In the genomic region with DNA sequence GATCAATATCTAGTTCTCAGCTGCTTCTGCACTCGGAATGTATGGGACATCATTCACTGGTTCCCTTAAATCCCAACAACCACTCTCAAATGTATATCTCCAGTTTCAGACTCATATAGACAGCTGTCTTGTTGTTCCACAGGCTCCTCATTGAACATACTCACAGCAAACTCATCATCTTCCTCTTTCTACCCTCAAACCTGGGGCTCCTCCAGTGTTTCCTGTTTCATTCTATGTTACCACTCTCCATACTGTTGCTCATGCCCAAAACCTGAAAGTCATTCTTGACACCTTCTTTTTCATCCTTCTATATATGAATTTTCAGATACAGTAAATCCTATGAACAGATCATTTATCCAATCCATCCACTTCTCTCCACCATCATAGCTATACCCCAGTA, we compare ENCODE assay signal across 17 cellular contexts. TPM values are rescaled to one million over a fixed set of nuclear protein-coding genes. Genes with fewer than 3 reads are reported as not detected.
A peak's percentile ranks its signal among the peaks of the same experiment; 100 is the strongest.
DNase-seq lines count a peak whose midpoint lies in the region; ATAC-seq lines count a peak whose summit lies in the region.
"Had no signal": no experiment of that assay in that cellular context is flagged by ENCODE, and none has a peak within 500 bp of the region (broad histone marks: within the 10 kb centered on the region; RNA-seq: fewer than 3 reads in every experiment).

No MANE protein-coding gene starts in this region.

- H3K4me1 Mint-ChIP-seq in stimulated activated naive CD8-positive, alpha-beta T cell treated with anti-CD3 and anti-CD28 coated beads, Interleukin-15, Interleukin-2, amounts not matched to agents 100 ng/mL and 50 ng/mL, for 24 hours (ENCODE audit: low read depth) = peaks cover 32% of the 10 kb centered on the region
- peaks cover 29% of the 10 kb centered on the region for H3K4me1 Mint-ChIP-seq in stimulated activated naive CD8-positive, alpha-beta T cell treated with anti-CD3 and anti-CD28 coated beads, Interleukin-15, amount 100 ng/mL, for 72 hours
- peaks cover 12% of the 10 kb centered on the region for H3K4me1 Mint-ChIP-seq in activated T-helper 17 cell treated with anti-CD3 and anti-CD28 coated beads, Interleukin-2, amount 50 U/mL, for 72 hours
- H3K4me1 Mint-ChIP-seq: H9 had no signal

- H3K27ac Mint-ChIP-seq in stimulated activated naive CD8-positive, alpha-beta T cell treated with anti-CD3 and anti-CD28 coated beads, Interleukin-15, Interleukin-2, amounts not matched to agents 100 ng/mL and 50 ng/mL, for 24 hours = peak overlapping the region; percentile 14
- no peak overlapping the region for H3K27ac Mint-ChIP-seq in stimulated activated naive CD8-positive, alpha-beta T cell treated with anti-CD3 and anti-CD28 coated beads, Interleukin-15, amount 100 ng/mL, for 72 hours
- no peak overlapping the region for H3K27ac Mint-ChIP-seq in activated T-helper 17 cell treated with anti-CD3 and anti-CD28 coated beads, Interleukin-2, amount 50 U/mL, for 72 hours
- H3K27ac Mint-ChIP-seq: H9 had no signal

- peaks cover 18% of the 10 kb centered on the region for H3K9me3 Mint-ChIP-seq in stimulated activated naive CD8-positive, alpha-beta T cell treated with anti-CD3 and anti-CD28 coated beads, Interleukin-15, Interleukin-2, amounts not matched to agents 100 ng/mL and 50 ng/mL, for 24 hours
- H3K9me3 Mint-ChIP-seq in stimulated activated naive CD8-positive, alpha-beta T cell treated with anti-CD3 and anti-CD28 coated beads, Interleukin-15, amount 100 ng/mL, for 72 hours = peaks cover 14 to 22% of the 10 kb centered on the region in 2 donors
- H3K9me3 Mint-ChIP-seq in activated T-helper 17 cell treated with anti-CD3 and anti-CD28 coated beads, Interleukin-2, amount 50 U/mL, for 72 hours = peaks cover 11% of the 10 kb centered on the region

- no peak for DNase-seq in stimulated activated naive CD8-positive, alpha-beta T cell treated with anti-CD3 and anti-CD28 coated beads, Interleukin-15, amount 100 ng/mL, for 72 hours
- DNase-seq in MV-4-11 (lab: John Stamatoyannopoulos, UW) (peak; percentile 80), retina (no peak), NCI-H1417 (lab: John Stamatoyannopoulos, UW) (no peak)
- no peak for DNase-seq in activated CD4-positive, CD25-positive, alpha-beta regulatory T cell (lab: John Stamatoyannopoulos, UW)
- DNase-seq: DMS79; H9; IMR-90; Karpas-422; NCI-H1105; NCI-H1694; NCI-H510A; NCI-H748 treated with DMSO at 0.1 percent for 48 hours; NK-92 treated with Interleukin-12 subunit alpha and Interleukin-12 subunit beta, amount 100 ng/mL, for 24 hours had no signal

- H3K36me3 Mint-ChIP-seq in stimulated activated naive CD8-positive, alpha-beta T cell treated with anti-CD3 and anti-CD28 coated beads, Interleukin-15, Interleukin-2, amounts not matched to agents 100 ng/mL and 50 ng/mL, for 24 hours (ENCODE audit: low read depth) = peaks cover 20% of the 10 kb centered on the region
- no peaks in the 10 kb centered on the region for H3K36me3 Mint-ChIP-seq in activated T-helper 17 cell treated with anti-CD3 and anti-CD28 coated beads, Interleukin-2, amount 50 U/mL, for 72 hours (ENCODE audit: low read depth)

- H3K4me3 Mint-ChIP-seq in stimulated activated naive CD8-positive, alpha-beta T cell treated with anti-CD3 and anti-CD28 coated beads, Interleukin-15, Interleukin-2, amounts not matched to agents 100 ng/mL and 50 ng/mL, for 24 hours = no peak overlapping the region
- no peak overlapping the region for H3K4me3 Mint-ChIP-seq in stimulated activated naive CD8-positive, alpha-beta T cell treated with anti-CD3 and anti-CD28 coated beads, Interleukin-15, amount 100 ng/mL, for 72 hours
- no peak overlapping the region for H3K4me3 Mint-ChIP-seq in activated T-helper 17 cell treated with anti-CD3 and anti-CD28 coated beads, Interleukin-2, amount 50 U/mL, for 72 hours
- H3K4me3 Mint-ChIP-seq: H9 had no signal

- no peak for ATAC-seq in stimulated activated naive CD8-positive, alpha-beta T cell treated with anti-CD3 and anti-CD28 coated beads, Interleukin-15, amount 100 ng/mL, for 72 hours
- peak; percentile 70 for ATAC-seq in activated T-helper 17 cell treated with anti-CD3 and anti-CD28 coated beads, Interleukin-2, amount 50 U/mL, for 72 hours (replicated peaks)
- ATAC-seq in HG03439 (IDR thresholded peaks at IDR 0.05; ENCODE audit: unreplicated experiment) = no peak

- no peaks in the 10 kb centered on the region for H3K27me3 Mint-ChIP-seq in stimulated activated naive CD8-positive, alpha-beta T cell treated with anti-CD3 and anti-CD28 coated beads, Interleukin-15, Interleukin-2, amounts not matched to agents 100 ng/mL and 50 ng/mL, for 24 hours
- no peaks in the 10 kb centered on the region for H3K27me3 Mint-ChIP-seq in stimulated activated naive CD8-positive, alpha-beta T cell treated with anti-CD3 and anti-CD28 coated beads, Interleukin-15, amount 100 ng/mL, for 72 hours
- H3K27me3 Mint-ChIP-seq in activated T-helper 17 cell treated with anti-CD3 and anti-CD28 coated beads, Interleukin-2, amount 50 U/mL, for 72 hours = peaks cover 4% of the 10 kb centered on the region

RNA-seq across cellular contexts. Expression of gene REL, which starts 18.7 kb away (rescaled TPM):
- 10 to 100 TPM; 13.9 to 60.1 TPM for total RNA-seq in activated T-helper 17 cell treated with anti-CD3 and anti-CD28 coated beads, Interleukin-2, amount 50 U/mL, for 72 hours
